In the genomic region with DNA sequence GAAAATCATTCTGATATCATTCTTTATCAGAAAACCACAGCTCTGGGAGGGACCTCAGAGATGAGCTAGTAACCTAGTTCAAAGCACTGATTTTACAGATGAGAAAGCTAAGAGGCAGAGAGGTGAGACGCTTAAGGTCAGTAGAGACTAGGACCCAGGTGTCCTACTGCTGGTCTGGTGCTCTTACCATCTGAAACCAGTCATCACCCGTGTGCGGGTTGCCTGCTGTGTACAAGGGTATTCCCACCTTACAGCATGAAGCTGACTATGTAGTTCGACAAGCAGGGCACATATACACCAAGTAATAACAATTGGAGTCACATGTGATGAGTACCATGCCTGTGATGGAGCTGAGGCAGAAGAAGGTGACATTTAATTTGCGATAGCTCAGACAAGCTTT, we compare ENCODE assay signal across 22 cellular contexts.
DNase-seq lines count a peak whose midpoint lies in the region; ATAC-seq and TF ChIP-seq lines count a peak whose summit lies in the region.
"Had no signal": no experiment of that assay in that cellular context is flagged by ENCODE, and none has a peak within 500 bp of the region (broad histone marks: within the 10 kb centered on the region; RNA-seq: fewer than 3 reads in every experiment).

No MANE protein-coding gene starts in this region.

- H4K20me1 ChIP-seq in PC-9 (ENCODE audit: insufficient read depth), result no peaks in the 10 kb centered on the region
- H4K20me1 ChIP-seq in osteoblast (ENCODE audit: insufficient read depth, low read length), result no peaks in the 10 kb centered on the region
- no peaks in the 10 kb centered on the region for H4K20me1 ChIP-seq in neural progenitor cell (ENCODE audit: low read depth)
- H4K20me1 ChIP-seq: BLaER1 treated with 17β-estradiol and CSF1 and Interleukin-3, amounts not matched to agents 10 nM and 100 nM had no signal

- no peaks in the 10 kb centered on the region for H3K36me3 Mint-ChIP-seq in neural progenitor cell
- H3K36me3 Mint-ChIP-seq: IgD-negative memory B cell, memory B cell had no signal

- H3K27ac Mint-ChIP-seq in neural progenitor cell, result no peak overlapping the region
- H3K27ac Mint-ChIP-seq: H9, IgD-negative memory B cell, memory B cell, T-helper 17 cell had no signal

- ATAC-seq in GM19023 (IDR thresholded peaks at IDR 0.05; ENCODE audit: unreplicated experiment), result no peak
- ATAC-seq: T-helper 17 cell had no signal

- 0 out of 2 replicates have a peak overlapping the region, but pooled peaks have one; percentile 41 for H3K4me2 ChIP-seq in PC-9
- H3K4me2 ChIP-seq in osteoblast (ENCODE audit: insufficient read depth, low read length), result no peak overlapping the region
- no peak overlapping the region for H3K4me2 ChIP-seq in neural progenitor cell
- H3K4me2 ChIP-seq: BLaER1 treated with 17β-estradiol and CSF1 and Interleukin-3, amounts not matched to agents 10 nM and 100 nM had no signal

- H3K79me2 ChIP-seq in ACC112 (ENCODE audit: control insufficient read depth, insufficient read depth, low read length, unreplicated experiment) (no peaks in the 10 kb centered on the region), PC-9 (ENCODE audit: low read depth) (no peaks in the 10 kb centered on the region), osteoblast (ENCODE audit: insufficient read depth, low read length) (no peaks in the 10 kb centered on the region), neural progenitor cell (ENCODE audit: low read depth) (no peaks in the 10 kb centered on the region)

- CTCF ChIA-PET in PC-9 (lab: Charles Lee), result no interaction called here

- no peak for TF ChIP-seq POLR2A in esophagus muscularis mucosa (IDR thresholded peaks at IDR 0.05; ENCODE audit: low read depth)

- POLR2A ChIA-PET in PC-9 (lab: Charles Lee; ENCODE audit: unreplicated experiment), result no interaction called here

- no peak overlapping the region for H3K4me3 ChIP-seq in ACC112 (ENCODE audit: low read depth, low read length)
- no peak overlapping the region for H3K4me3 ChIP-seq in PC-9
- no peak overlapping the region for H3K4me3 ChIP-seq in esophagus muscularis mucosa
- H3K4me3 ChIP-seq in osteoblast (ENCODE audit: insufficient read depth, low read length), result no peak overlapping the region
- no peak overlapping the region for H3K4me3 ChIP-seq in neural progenitor cell
- H3K4me3 ChIP-seq: BLaER1 treated with 17β-estradiol and CSF1 and Interleukin-3, amounts not matched to agents 10 nM and 100 nM; SK-N-MC had no signal

- 93% methylated on average over 5 of the region's 5 CpGs for WGBS in esophagus muscularis mucosa

- H3K27ac ChIP-seq in ACC112 (ENCODE audit: low read depth, low read length), result peak overlapping the region; percentile 85; the same call in 1 of the 2 replicates
- H3K27ac ChIP-seq in PC-9, result no peak overlapping the region
- H3K27ac ChIP-seq in esophagus muscularis mucosa (replicated peaks in 1 of 4), result peak overlapping the region; percentile 58 to 76 (median 64)
- peak overlapping the region; percentile 89 for H3K27ac ChIP-seq in osteoblast (ENCODE audit: low read depth, low read length)
- no peak overlapping the region for H3K27ac ChIP-seq in caudate nucleus (ENCODE audit: low read depth, low read length)
- no peak overlapping the region for H3K27ac ChIP-seq in neural progenitor cell
- H3K27ac ChIP-seq: BLaER1 treated with 17β-estradiol and CSF1 and Interleukin-3, amounts not matched to agents 10 nM and 100 nM; SK-N-MC had no signal

- H3K9me2 ChIP-seq in PC-9 (ENCODE audit: insufficient read depth), result no peaks in the 10 kb centered on the region

- BruUV-seq in PC-9 (replicated peaks; lab: Mats Ljungman, UMichigan), result no TSS peak

- no peak for TF ChIP-seq EP300 in esophagus muscularis mucosa (IDR thresholded peaks at IDR 0.05)

- H3K27me3 Mint-ChIP-seq in neural progenitor cell (ENCODE audit: insufficient read depth, low read depth), result peaks cover 14% of the 10 kb centered on the region

- H3K4me3 Mint-ChIP-seq in neural progenitor cell, result no peak overlapping the region
- H3K4me3 Mint-ChIP-seq: H9, IgD-negative memory B cell, memory B cell, T-helper 17 cell had no signal

- no peak for DNase-seq in PC-9
- DNase-seq in esophagus muscularis mucosa (ENCODE audit: extremely low spot score), result no peak
- no peak for DNase-seq in osteoblast (ENCODE audit: insufficient read length, low spot score, missing footprints)
- DNase-seq in activated gamma-delta T cell treated with Interleukin-2 at 50 U/mL for 16 hours, result no peak
- DNase-seq in caudate nucleus (lab: John Stamatoyannopoulos, UW), result no peak
- no peak for DNase-seq in neural progenitor cell (ENCODE audit: low spot score)
- DNase-seq: activated CD8-positive, alpha-beta memory T cell treated with anti-CD3 and anti-CD28 coated beads for 24 hours; activated effector memory CD4-positive, alpha-beta T cell treated with anti-CD3 and anti-CD28 coated beads, Interleukin-2, amount 50 U/mL, for 16 hours; COR-L47; effector CD4-positive, alpha-beta T cell; H9; NCI-H1105; NCI-H2029; occipital lobe; stimulated activated CD4-positive, alpha-beta T cell treated with anti-CD3 and anti-CD28 coated beads, Interleukin-2, amount 100 ng/mL, for 48 hours; T-helper 17 cell had no signal

- H2AFZ ChIP-seq in ACC112 (ENCODE audit: low read length, unreplicated experiment) (no peak overlapping the region), PC-9 (no peak overlapping the region), osteoblast (ENCODE audit: low read length) (no peak overlapping the region), neural progenitor cell (replicated peaks) (no peak overlapping the region)

- H3K4me1 Mint-ChIP-seq in neural progenitor cell, result peaks cover 40% of the 10 kb centered on the region
- H3K4me1 Mint-ChIP-seq: IgD-negative memory B cell, memory B cell, T-helper 17 cell had no signal

- H3K9me3 ChIP-seq in PC-9 (ENCODE audit: insufficient read depth, low read depth) (0 out of 2 replicates have a peak, but pooled peaks cover 4% of the 10 kb centered on the region), esophagus muscularis mucosa (peaks cover 0 to 2% (median 0%) of the 10 kb centered on the region in 4 donors), osteoblast (ENCODE audit: low read depth, low read length) (peaks cover under 1% of the 10 kb centered on the region), neural progenitor cell (ENCODE audit: low read depth) (no peaks in the 10 kb centered on the region)

- H3K36me3 ChIP-seq in ACC112 (ENCODE audit: insufficient read depth, low read length) (no peaks in the 10 kb centered on the region; the same call in 1 of the 2 replicates), PC-9 (ENCODE audit: low read depth) (no peaks in the 10 kb centered on the region), esophagus muscularis mucosa (no peaks in the 10 kb centered on the region), osteoblast (ENCODE audit: insufficient read depth, low read length) (no peaks in the 10 kb centered on the region), neural progenitor cell (no peaks in the 10 kb centered on the region)
- H3K36me3 ChIP-seq: BLaER1 treated with 17β-estradiol and CSF1 and Interleukin-3, amounts not matched to agents 10 nM and 100 nM had no signal

- H3K9me3 Mint-ChIP-seq in neural progenitor cell, result peaks cover 22% of the 10 kb centered on the region
- H3K9me3 Mint-ChIP-seq: H9 had no signal

- intact Hi-C loops in PC-9 (cut with micrococcal nuclease; ENCODE audit: unreplicated experiment) (loop anchor here (10.0 kb wide), 1 partner anchor 147 kb away; no protein-coding TSS in a partner anchor), esophagus muscularis mucosa (cut with DNase I) (no loop called here)

- H3F3A ChIP-seq in PC-9 (ENCODE audit: insufficient read depth, low read depth) (peaks cover 15% of the 10 kb centered on the region), neural progenitor cell (ENCODE audit: low read depth) (peaks cover 29% of the 10 kb centered on the region)

- H3K9ac ChIP-seq in neural progenitor cell, result no peak overlapping the region
- H3K9ac ChIP-seq: BLaER1 treated with 17β-estradiol and CSF1 and Interleukin-3, amounts not matched to agents 10 nM and 100 nM had no signal

- H3K27me3 ChIP-seq in ACC112 (ENCODE audit: insufficient read depth, low read length), result no peaks in the 10 kb centered on the region
- H3K27me3 ChIP-seq in PC-9 (ENCODE audit: insufficient read depth, low read depth), result no peaks in the 10 kb centered on the region
- H3K27me3 ChIP-seq in esophagus muscularis mucosa, result no peaks in the 10 kb centered on the region
- no peaks in the 10 kb centered on the region for H3K27me3 ChIP-seq in osteoblast (ENCODE audit: insufficient read depth, low read length)
- H3K27me3 ChIP-seq in neural progenitor cell, result no peaks in the 10 kb centered on the region
- H3K27me3 ChIP-seq: BLaER1 treated with 17β-estradiol and CSF1 and Interleukin-3, amounts not matched to agents 10 nM and 100 nM had no signal

- H3K4me1 ChIP-seq in ACC112 (ENCODE audit: control insufficient read depth, insufficient read depth, low read length, unreplicated experiment) (peaks cover 40% of the 10 kb centered on the region), PC-9 (replicated peaks; ENCODE audit: insufficient read depth) (peaks cover 18% of the 10 kb centered on the region), esophagus muscularis mucosa (peaks cover 21 to 34% (median 30%) of the 10 kb centered on the region in 4 donors), osteoblast (ENCODE audit: insufficient read depth, low read length) (peaks cover 34% of the 10 kb centered on the region), neural progenitor cell (peaks cover 34% of the 10 kb centered on the region)

- no peak for TF ChIP-seq CTCF in PC-9 (conservative IDR thresholded peaks at IDR 0.05)
- no peak for TF ChIP-seq CTCF in esophagus muscularis mucosa (IDR thresholded peaks at IDR 0.05)
- no peak for TF ChIP-seq CTCF in osteoblast (IDR thresholded peaks at IDR 0.05; ENCODE audit: extremely low read depth, low read depth, low read length)
- no peak for TF ChIP-seq CTCF in neural progenitor cell (IDR thresholded peaks at IDR 0.05)

Comparison
In these comparisons a context has a peak if more than half of its experiments do, and no peak if none do; other contexts are left out.
1. H3K27ac ChIP-seq: peak in ACC112 (single experiment), esophagus muscularis mucosa (4 of 4) and osteoblast (single experiment); none in PC-9 (single experiment), caudate nucleus (single experiment) and neural progenitor cell (single experiment).